Comparison of ENCODE assay signal across 1 cellular context in the genomic region with DNA sequence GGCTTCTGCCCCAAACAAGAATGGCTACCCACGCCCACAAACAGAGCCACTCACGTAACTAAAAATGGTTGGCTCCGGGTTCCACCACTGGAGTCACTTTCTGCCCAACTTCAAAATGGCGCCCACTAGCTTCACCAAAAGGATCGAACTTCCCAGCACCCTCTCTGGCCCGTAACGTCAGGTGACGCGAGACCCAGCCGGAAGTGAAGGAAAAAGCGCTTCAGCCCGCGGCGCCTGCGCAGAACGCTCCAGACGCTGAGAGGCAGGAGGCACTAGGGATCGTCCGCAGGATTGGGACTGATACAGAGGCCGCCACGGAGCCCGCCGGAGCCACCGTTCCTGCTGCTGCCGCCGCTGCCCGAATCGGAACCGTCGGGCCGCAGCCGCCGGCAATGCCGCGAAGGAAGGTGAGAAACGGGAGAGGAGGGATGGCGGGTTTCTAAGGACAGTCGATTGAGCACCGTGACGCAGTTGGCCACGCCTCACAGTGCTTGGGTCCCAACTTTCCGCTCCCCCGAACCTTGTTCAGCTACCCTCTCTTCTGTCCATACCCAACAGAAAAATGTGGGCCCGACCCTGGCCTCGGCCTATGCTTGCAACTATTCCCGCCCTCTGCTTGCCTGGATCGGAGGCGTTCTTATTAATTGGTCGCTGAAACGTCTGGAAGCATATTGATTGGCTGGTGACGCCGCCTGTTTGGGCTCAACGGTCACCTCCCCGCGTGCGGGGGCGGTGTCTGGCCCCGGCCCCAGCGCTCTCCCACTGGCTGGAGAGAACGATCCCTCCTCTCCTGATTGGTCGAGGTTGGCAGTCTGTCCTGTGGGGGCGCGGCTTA.
TF ChIP-seq lines count a peak whose summit lies in the region.

A gene (plus strand): TSS at position 239 of the 835 bp plus-strand sequence. CDS start 154 bp downstream, at position 393.

TF ChIP-seq in HEK293, 187 proteins besides CTCF, POLR2A, EP300 and RAD21 (continued from another document and continues in another):
- TF ChIP-seq, protein P1, sequence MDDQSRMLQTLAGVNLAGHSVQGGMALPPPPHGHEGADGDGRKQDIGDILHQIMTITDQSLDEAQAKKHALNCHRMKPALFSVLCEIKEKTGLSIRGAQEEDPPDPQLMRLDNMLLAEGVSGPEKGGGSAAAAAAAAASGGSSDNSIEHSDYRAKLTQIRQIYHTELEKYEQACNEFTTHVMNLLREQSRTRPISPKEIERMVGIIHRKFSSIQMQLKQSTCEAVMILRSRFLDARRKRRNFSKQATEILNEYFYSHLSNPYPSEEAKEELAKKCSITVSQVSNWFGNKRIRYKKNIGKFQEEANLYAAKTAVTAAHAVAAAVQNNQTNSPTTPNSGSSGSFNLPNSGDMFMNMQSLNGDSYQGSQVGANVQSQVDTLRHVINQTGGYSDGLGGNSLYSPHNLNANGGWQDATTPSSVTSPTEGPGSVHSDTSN (CRISPR knock-in tag; IDR thresholded peaks at IDR 0.05) = peak; percentile 81; the same call in 1 of the 2 replicates
- TF ChIP-seq ZNF76 (tag by site-specific recombination; IDR thresholded peaks at IDR 0.05; ENCODE audit: borderline replicate concordance, low read depth) (peak; percentile 99), ZNF202 (tag by site-specific recombination; IDR thresholded peaks at IDR 0.05; ENCODE audit: borderline replicate concordance) (no peak), ZNF629 (tag by site-specific recombination; IDR thresholded peaks at IDR 0.05) (peak; percentile 99), ZNF174 (tag by site-specific recombination; IDR thresholded peaks at IDR 0.05) (no peak), GLIS2 (tag by site-specific recombination; IDR thresholded peaks at IDR 0.05) (peak; percentile 98), ZNF843 (tag by site-specific recombination; IDR thresholded peaks at IDR 0.05) (peak; percentile 50; the same call in 1 of the 2 replicates), ZNF416 (tag by site-specific recombination; IDR thresholded peaks at IDR 0.05) (no peak), ZFP69B (tag by site-specific recombination; IDR thresholded peaks at IDR 0.05) (peak; percentile 98), ZNF660 (tag by site-specific recombination; IDR thresholded peaks at IDR 0.05) (peak; percentile 95), YY2 (tag by site-specific recombination; IDR thresholded peaks at IDR 0.05) (peak; percentile 99), YY1 (tag by site-specific recombination; IDR thresholded peaks at IDR 0.05) (peak; percentile 100), SP2 (tag by site-specific recombination; IDR thresholded peaks at IDR 0.05) (peak; percentile 100), ZNF169 (tag by site-specific recombination; IDR thresholded peaks at IDR 0.05) (no peak), KLF10 (tag by site-specific recombination; IDR thresholded peaks at IDR 0.05) (peak; percentile 100), ZNF10 (tag by site-specific recombination; IDR thresholded peaks at IDR 0.05) (0 out of 2 replicates have a peak, but pooled peaks have one; percentile 27), ZNF785 (tag by site-specific recombination; IDR thresholded peaks at IDR 0.05) (0 out of 2 replicates have a peak, but pooled peaks have one; percentile 36), OVOL3 (tag by site-specific recombination; IDR thresholded peaks at IDR 0.05) (peak; percentile 88), TRIM28 (IDR thresholded peaks at IDR 0.05; ENCODE audit: borderline replicate concordance, low read length) (peak; percentile 73), ZBTB20 (tag by site-specific recombination; IDR thresholded peaks at IDR 0.05) (peak; percentile 41; the same call in 1 of the 2 replicates), ZNF324 (tag by site-specific recombination; IDR thresholded peaks at IDR 0.05) (peak; percentile 88), ZBTB8A (tag by site-specific recombination; IDR thresholded peaks at IDR 0.05) (peak; percentile 55), ZXDB (tag by site-specific recombination; IDR thresholded peaks at IDR 0.05) (peak; percentile 93; the same call in 1 of the 2 replicates), ZNF391 (tag by site-specific recombination; IDR thresholded peaks at IDR 0.05; ENCODE audit: borderline replicate concordance, low read depth) (0 out of 2 replicates have a peak, but pooled peaks have one; percentile 32), ZNF561 (tag by site-specific recombination; IDR thresholded peaks at IDR 0.05; ENCODE audit: borderline replicate concordance) (peak; percentile 90), ZNF366 (tag by site-specific recombination; conservative IDR thresholded peaks at IDR 0.05) (peak; percentile 59), ZNF600 (tag by site-specific recombination; IDR thresholded peaks at IDR 0.05) (peak; percentile 88), ZNF658 (tag by site-specific recombination; IDR thresholded peaks at IDR 0.05) (no peak), ZSCAN30 (tag by site-specific recombination; IDR thresholded peaks at IDR 0.05) (peak; percentile 22; the same call in 1 of the 2 replicates), ZNF133 (tag by site-specific recombination; IDR thresholded peaks at IDR 0.05) (0 out of 2 replicates have a peak, but pooled peaks have one; percentile 8), KLF16 (tag by site-specific recombination; IDR thresholded peaks at IDR 0.05) (0 out of 2 replicates have a peak, but pooled peaks have one; percentile 12), ZEB2 (tag by site-specific recombination; IDR thresholded peaks at IDR 0.05) (0 out of 2 replicates have a peak, but pooled peaks have one; percentile 49), KLF8 (tag by site-specific recombination; IDR thresholded peaks at IDR 0.05) (peak; percentile 37; the same call in 1 of the 2 replicates), ZNF302 (tag by site-specific recombination; IDR thresholded peaks at IDR 0.05; ENCODE audit: low read depth) (no peak), SP7 (tag by site-specific recombination; IDR thresholded peaks at IDR 0.05) (peak; percentile 84)
- TF ChIP-seq, protein P2, sequence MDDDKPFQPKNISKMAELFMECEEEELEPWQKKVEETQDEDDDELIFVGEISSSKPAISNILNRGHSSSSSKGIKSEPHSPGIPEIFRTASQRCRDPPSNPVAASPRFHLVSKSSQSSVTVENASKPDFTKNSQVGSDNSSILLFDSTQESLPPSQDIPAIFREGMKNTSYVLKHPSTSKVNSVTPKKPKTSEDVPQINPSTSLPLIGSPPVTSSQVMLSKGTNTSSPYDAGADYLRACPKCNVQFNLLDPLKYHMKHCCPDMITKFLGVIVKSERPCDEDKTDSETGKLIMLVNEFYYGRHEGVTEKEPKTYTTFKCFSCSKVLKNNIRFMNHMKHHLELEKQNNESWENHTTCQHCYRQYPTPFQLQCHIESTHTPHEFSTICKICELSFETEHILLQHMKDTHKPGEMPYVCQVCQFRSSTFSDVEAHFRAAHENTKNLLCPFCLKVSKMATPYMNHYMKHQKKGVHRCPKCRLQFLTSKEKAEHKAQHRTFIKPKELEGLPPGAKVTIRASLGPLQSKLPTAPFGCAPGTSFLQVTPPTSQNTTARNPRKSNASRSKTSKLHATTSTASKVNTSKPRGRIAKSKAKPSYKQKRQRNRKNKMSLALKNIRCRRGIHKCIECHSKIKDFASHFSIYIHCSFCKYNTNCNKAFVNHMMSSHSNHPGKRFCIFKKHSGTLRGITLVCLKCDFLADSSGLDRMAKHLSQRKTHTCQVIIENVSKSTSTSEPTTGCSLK (tag by site-specific recombination; IDR thresholded peaks at IDR 0.05) = no peak
- TF ChIP-seq, protein P3, sequence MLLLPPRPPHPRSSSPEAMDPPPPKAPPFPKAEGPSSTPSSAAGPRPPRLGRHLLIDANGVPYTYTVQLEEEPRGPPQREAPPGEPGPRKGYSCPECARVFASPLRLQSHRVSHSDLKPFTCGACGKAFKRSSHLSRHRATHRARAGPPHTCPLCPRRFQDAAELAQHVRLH (tag by site-specific recombination; IDR thresholded peaks at IDR 0.05) = peak; percentile 96
- TF ChIP-seq, protein P4, sequence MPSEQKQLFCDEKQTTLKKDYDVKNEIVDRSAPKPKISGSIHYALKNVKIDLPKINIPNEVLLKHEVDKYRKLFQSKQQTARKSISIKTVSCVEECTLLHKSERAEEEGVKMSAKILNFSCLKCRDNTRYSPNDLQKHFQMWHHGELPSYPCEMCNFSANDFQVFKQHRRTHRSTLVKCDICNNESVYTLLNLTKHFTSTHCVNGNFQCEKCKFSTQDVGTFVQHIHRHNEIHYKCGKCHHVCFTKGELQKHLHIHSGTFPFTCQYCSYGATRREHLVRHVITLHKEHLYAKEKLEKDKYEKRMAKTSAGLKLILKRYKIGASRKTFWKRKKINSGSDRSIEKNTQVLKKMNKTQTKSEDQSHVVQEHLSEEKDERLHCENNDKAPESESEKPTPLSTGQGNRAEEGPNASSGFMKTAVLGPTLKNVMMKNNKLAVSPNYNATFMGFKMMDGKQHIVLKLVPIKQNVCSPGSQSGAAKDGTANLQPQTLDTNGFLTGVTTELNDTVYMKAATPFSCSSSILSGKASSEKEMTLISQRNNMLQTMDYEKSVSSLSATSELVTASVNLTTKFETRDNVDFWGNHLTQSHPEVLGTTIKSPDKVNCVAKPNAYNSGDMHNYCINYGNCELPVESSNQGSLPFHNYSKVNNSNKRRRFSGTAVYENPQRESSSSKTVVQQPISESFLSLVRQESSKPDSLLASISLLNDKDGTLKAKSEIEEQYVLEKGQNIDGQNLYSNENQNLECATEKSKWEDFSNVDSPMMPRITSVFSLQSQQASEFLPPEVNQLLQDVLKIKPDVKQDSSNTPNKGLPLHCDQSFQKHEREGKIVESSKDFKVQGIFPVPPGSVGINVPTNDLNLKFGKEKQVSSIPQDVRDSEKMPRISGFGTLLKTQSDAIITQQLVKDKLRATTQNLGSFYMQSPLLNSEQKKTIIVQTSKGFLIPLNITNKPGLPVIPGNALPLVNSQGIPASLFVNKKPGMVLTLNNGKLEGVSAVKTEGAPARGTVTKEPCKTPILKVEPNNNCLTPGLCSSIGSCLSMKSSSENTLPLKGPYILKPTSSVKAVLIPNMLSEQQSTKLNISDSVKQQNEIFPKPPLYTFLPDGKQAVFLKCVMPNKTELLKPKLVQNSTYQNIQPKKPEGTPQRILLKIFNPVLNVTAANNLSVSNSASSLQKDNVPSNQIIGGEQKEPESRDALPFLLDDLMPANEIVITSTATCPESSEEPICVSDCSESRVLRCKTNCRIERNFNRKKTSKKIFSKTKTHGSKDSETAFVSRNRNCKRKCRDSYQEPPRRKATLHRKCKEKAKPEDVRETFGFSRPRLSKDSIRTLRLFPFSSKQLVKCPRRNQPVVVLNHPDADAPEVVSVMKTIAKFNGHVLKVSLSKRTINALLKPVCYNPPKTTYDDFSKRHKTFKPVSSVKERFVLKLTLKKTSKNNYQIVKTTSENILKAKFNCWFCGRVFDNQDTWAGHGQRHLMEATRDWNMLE (tag by site-specific recombination; conservative IDR thresholded peaks at IDR 0.05; ENCODE audit: low read depth) = peak; percentile 92
- TF ChIP-seq, protein P5, sequence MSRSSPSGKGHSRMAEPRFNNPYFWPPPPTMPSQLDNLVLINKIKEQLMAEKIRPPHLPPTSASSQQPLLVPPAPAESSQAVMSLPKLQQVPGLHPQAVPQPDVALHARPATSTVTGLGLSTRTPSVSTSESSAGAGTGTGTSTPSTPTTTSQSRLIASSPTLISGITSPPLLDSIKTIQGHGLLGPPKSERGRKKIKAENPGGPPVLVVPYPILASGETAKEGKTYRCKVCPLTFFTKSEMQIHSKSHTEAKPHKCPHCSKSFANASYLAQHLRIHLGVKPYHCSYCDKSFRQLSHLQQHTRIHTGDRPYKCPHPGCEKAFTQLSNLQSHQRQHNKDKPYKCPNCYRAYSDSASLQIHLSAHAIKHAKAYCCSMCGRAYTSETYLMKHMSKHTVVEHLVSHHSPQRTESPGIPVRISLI (tag by site-specific recombination; IDR thresholded peaks at IDR 0.05) = peak; percentile 95
- TF ChIP-seq, protein P6, sequence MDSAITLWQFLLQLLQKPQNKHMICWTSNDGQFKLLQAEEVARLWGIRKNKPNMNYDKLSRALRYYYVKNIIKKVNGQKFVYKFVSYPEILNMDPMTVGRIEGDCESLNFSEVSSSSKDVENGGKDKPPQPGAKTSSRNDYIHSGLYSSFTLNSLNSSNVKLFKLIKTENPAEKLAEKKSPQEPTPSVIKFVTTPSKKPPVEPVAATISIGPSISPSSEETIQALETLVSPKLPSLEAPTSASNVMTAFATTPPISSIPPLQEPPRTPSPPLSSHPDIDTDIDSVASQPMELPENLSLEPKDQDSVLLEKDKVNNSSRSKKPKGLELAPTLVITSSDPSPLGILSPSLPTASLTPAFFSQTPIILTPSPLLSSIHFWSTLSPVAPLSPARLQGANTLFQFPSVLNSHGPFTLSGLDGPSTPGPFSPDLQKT (IDR thresholded peaks at IDR 0.05; ENCODE audit: borderline replicate concordance, low read depth, low read length) = no peak; the same call in 1 of the 2 replicates
- TF ChIP-seq, protein P7, sequence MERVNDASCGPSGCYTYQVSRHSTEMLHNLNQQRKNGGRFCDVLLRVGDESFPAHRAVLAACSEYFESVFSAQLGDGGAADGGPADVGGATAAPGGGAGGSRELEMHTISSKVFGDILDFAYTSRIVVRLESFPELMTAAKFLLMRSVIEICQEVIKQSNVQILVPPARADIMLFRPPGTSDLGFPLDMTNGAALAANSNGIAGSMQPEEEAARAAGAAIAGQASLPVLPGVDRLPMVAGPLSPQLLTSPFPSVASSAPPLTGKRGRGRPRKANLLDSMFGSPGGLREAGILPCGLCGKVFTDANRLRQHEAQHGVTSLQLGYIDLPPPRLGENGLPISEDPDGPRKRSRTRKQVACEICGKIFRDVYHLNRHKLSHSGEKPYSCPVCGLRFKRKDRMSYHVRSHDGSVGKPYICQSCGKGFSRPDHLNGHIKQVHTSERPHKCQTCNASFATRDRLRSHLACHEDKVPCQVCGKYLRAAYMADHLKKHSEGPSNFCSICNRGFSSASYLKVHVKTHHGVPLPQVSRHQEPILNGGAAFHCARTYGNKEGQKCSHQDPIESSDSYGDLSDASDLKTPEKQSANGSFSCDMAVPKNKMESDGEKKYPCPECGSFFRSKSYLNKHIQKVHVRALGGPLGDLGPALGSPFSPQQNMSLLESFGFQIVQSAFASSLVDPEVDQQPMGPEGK (tag by site-specific recombination; IDR thresholded peaks at IDR 0.05) = peak; percentile 88
- TF ChIP-seq, protein P8, sequence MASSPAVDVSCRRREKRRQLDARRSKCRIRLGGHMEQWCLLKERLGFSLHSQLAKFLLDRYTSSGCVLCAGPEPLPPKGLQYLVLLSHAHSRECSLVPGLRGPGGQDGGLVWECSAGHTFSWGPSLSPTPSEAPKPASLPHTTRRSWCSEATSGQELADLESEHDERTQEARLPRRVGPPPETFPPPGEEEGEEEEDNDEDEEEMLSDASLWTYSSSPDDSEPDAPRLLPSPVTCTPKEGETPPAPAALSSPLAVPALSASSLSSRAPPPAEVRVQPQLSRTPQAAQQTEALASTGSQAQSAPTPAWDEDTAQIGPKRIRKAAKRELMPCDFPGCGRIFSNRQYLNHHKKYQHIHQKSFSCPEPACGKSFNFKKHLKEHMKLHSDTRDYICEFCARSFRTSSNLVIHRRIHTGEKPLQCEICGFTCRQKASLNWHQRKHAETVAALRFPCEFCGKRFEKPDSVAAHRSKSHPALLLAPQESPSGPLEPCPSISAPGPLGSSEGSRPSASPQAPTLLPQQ (tag by site-specific recombination; IDR thresholded peaks at IDR 0.05) = peak; percentile 98
- TF ChIP-seq, protein P9, sequence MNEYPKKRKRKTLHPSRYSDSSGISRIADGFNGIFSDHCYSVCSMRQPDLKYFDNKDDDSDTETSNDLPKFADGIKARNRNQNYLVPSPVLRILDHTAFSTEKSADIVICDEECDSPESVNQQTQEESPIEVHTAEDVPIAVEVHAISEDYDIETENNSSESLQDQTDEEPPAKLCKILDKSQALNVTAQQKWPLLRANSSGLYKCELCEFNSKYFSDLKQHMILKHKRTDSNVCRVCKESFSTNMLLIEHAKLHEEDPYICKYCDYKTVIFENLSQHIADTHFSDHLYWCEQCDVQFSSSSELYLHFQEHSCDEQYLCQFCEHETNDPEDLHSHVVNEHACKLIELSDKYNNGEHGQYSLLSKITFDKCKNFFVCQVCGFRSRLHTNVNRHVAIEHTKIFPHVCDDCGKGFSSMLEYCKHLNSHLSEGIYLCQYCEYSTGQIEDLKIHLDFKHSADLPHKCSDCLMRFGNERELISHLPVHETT (tag by site-specific recombination; IDR thresholded peaks at IDR 0.05) = peak; percentile 66
